In the genomic region with DNA sequence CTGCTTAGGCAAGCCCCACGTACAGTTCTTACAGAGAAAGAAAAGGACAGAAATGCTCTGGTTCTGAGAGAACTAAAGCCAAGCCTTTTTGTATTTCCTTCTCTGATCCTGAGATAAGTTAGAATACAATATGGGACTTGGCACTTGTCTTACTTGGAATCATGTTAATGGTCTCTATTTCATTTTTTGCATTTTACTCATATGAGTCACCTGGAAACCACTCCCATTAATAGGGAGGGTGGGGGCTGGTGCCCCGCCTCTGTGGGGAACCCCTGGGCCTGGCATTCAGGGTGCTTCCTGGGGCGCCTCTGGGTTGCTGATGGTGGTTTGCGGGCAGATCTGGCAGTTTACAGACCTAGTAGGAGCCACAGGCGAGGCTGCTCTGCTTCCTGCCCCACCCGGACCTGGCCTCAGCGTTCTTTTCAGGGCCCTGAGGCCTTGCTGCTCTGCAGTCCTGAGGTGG, we compare ENCODE assay signal across 9 cellular contexts. TPM values are rescaled to one million over a fixed set of nuclear protein-coding genes. Genes with fewer than 3 reads are reported as not detected.
DNase-seq lines count a peak whose midpoint lies in the region; ATAC-seq and TF ChIP-seq lines count a peak whose summit lies in the region.
"Had no signal": no experiment of that assay in that cellular context is flagged by ENCODE, and none has a peak within 500 bp of the region (broad histone marks: within the 10 kb centered on the region; RNA-seq: fewer than 3 reads in every experiment).

No MANE protein-coding gene starts in this region.

- no peaks in the 10 kb centered on the region for H3K36me3 Mint-ChIP-seq in activated naive CD4-positive, alpha-beta T cell treated with anti-CD3 and anti-CD28 coated beads, Interleukin-2, amount 50 U/mL, for 24 hours

- TF ChIP-seq CTCF in stomach (IDR thresholded peaks at IDR 0.05) = no peak

- in situ Hi-C loops in Caki2 (cut with HindIII; ENCODE audit: low pct_unique_long_range_greater_than_20kb, low sequenced_read_pairs) = no loop called here

- peaks cover 0 to 24% (median 17%) of the 10 kb centered on the region in 4 donors for H3K4me1 ChIP-seq in stomach

- H3K27me3 Mint-ChIP-seq in activated naive CD4-positive, alpha-beta T cell treated with anti-CD3 and anti-CD28 coated beads, Interleukin-2, amount 50 U/mL, for 24 hours = no peaks in the 10 kb centered on the region

- no peaks in the 10 kb centered on the region for H3K9me3 Mint-ChIP-seq in activated naive CD4-positive, alpha-beta T cell treated with anti-CD3 and anti-CD28 coated beads, Interleukin-2, amount 50 U/mL, for 24 hours

- no peak for TF ChIP-seq POLR2A in stomach (IDR thresholded peaks at IDR 0.05)

- no peaks in the 10 kb centered on the region for H3K27me3 ChIP-seq in stomach

- H3K4me1 Mint-ChIP-seq in activated naive CD4-positive, alpha-beta T cell treated with anti-CD3 and anti-CD28 coated beads, Interleukin-2, amount 50 U/mL, for 24 hours = peaks cover 45% of the 10 kb centered on the region

- peak; percentile 62 for DNase-seq in Caki2 (ENCODE audit: low read depth)
- peak; percentile 97 for DNase-seq in SW480 (ENCODE audit: low spot score)
- DNase-seq in myocyte (ENCODE audit: low read depth) = peak; percentile 50
- peak; percentile 64 for DNase-seq in stomach
- no peak for DNase-seq in NCI-H2171 treated with DMSO at 0.1 percent for 48 hours (lab: John Stamatoyannopoulos, UW)
- DNase-seq in COLO829 (ENCODE audit: low spot score) = no peak

- H3K4me3 ChIP-seq in stomach = no peak overlapping the region

- H3K9me3 ChIP-seq in stomach = no peaks in the 10 kb centered on the region

- H3K27ac ChIP-seq in stomach = peak overlapping the region; percentile 15 to 65 (median 47)

- peak overlapping the region; percentile 49 for H3K4me3 Mint-ChIP-seq in activated naive CD4-positive, alpha-beta T cell treated with anti-CD3 and anti-CD28 coated beads, Interleukin-2, amount 50 U/mL, for 24 hours

- intact Hi-C loops in stomach (cut with DNase I; ENCODE audit: low total_unique reads) = no loop called here

- no peak for TF ChIP-seq EP300 in stomach (IDR thresholded peaks at IDR 0.05)

- 14 to 38% (median 30%) methylated on average over 7 of the region's 7 CpGs for WGBS in stomach, 5 donors

- peak; percentile 61 for ATAC-seq in HG02981 (IDR thresholded peaks at IDR 0.05; ENCODE audit: unreplicated experiment)

- peak overlapping the region; percentile 90 for H3K27ac Mint-ChIP-seq in activated naive CD4-positive, alpha-beta T cell treated with anti-CD3 and anti-CD28 coated beads, Interleukin-2, amount 50 U/mL, for 24 hours

- H3K36me3 ChIP-seq in stomach = peaks cover 0 to 6% (median 0%) of the 10 kb centered on the region in 4 donors

RNA-seq across cellular contexts. Expression of gene TSPAN2, which starts 26.7 kb away (rescaled TPM):
- total RNA-seq in Caki2 (2014; rRNA removed; shearing (Covaris generic); ENCODE audit: low replicate concordance) = 6.0 and 11.5 TPM in 2 replicates
- total RNA-seq in myocyte = 0.51 and 0.88 TPM in 2 replicates
- polyA plus RNA-seq in myocyte (2012) = 31.9 TPM
- 10 to 100 TPM in 3 of 5 donors, 1 to 10 TPM in 2; 2.6 to 39.7 (median 19.3) TPM for total RNA-seq in stomach
- polyA plus RNA-seq in stomach = 10 to 100 TPM in 1 of 3 donors, 1 to 10 TPM in 2; 5.7 to 13.4 (median 7.0) TPM

RNA-seq across cellular contexts. Expression of gene TSHB, which starts 32.9 kb away (rescaled TPM):
- not detected in 2 replicates for total RNA-seq in Caki2 (2014; rRNA removed; shearing (Covaris generic); ENCODE audit: low replicate concordance)
- total RNA-seq in myocyte (not detected in 2 replicates), stomach (not detected)
- not detected for polyA plus RNA-seq in myocyte (2012)
- not detected for polyA plus RNA-seq in stomach
- total RNA-seq: fibroblast of lung had no signal
- polyA plus RNA-seq: fibroblast of lung had no signal

Comparison
In these comparisons a context has a peak if more than half of its experiments do, and no peak if none do; other contexts are left out.
1. DNase-seq: peak in Caki2 (single experiment), SW480 (single experiment), myocyte (single experiment) and stomach (single experiment); none in NCI-H2171 treated with DMSO at 0.1 percent for 48 hours (single experiment) and COLO829 (single experiment).